ENCODE assay signal across 21 cellular contexts in genomic region chr10:71687077-71687476, GRCh38.
"Had no signal": no experiment of that assay in that cellular context is flagged by ENCODE, and none has a peak within 500 bp of the region (broad histone marks: within the 10 kb centered on the region; RNA-seq: fewer than 3 reads in every experiment).

No MANE protein-coding gene starts in this region.

- H3K4me3 ChIP-seq: heart left ventricle, lower lobe of right lung, mucosa of descending colon, smooth muscle cell, testis had no signal

- H3K4me3 Mint-ChIP-seq: activated naive CD4-positive, alpha-beta T cell treated with anti-CD3 and anti-CD28 coated beads for 36 hours; activated naive CD8-positive, alpha-beta T cell treated with anti-CD3 and anti-CD28 coated beads, Interleukin-2, amount 10 ng/mL, durations not matched to agents 7 days and 5 days; nephron progenitor cell; type B pancreatic cell had no signal

- DNase-seq: activated CD8-positive, alpha-beta memory T cell treated with anti-CD3 and anti-CD28 coated beads, Interleukin-2, amount 50 U/mL, for 48 hours; activated effector memory CD4-positive, alpha-beta T cell treated with Interleukin-2 at 50 U/mL for 16 hours; activated naive CD4-positive, alpha-beta T cell treated with anti-CD3 and anti-CD28 coated beads for 36 hours; activated naive CD8-positive, alpha-beta T cell treated with anti-CD3 and anti-CD28 coated beads, Interleukin-2, amount 10 ng/mL, durations not matched to agents 7 days and 5 days; activated T-cell treated with anti-CD3 and anti-CD28 coated beads, Interleukin-2, amount 50 U/mL, for 48 hours; amniotic stem cell; heart left ventricle; left colon; lower lobe of right lung; mesendoderm; mucosa of descending colon; nephron progenitor cell; occipital lobe; posterior cingulate gyrus; stimulated activated CD4-positive, alpha-beta T cell treated with anti-CD3 and anti-CD28 coated beads, Interleukin-2, amount 100 ng/mL, for 48 hours; stimulated activated naive CD4-positive, alpha-beta T cell; T-helper 9 cell; testis had no signal

- H3K27ac ChIP-seq: lower lobe of right lung, testis had no signal

- H3K27me3 Mint-ChIP-seq: activated naive CD8-positive, alpha-beta T cell treated with anti-CD3 and anti-CD28 coated beads, Interleukin-2, amount 10 ng/mL, durations not matched to agents 7 days and 5 days had no signal

- ATAC-seq: heart left ventricle, lower lobe of right lung, mucosa of descending colon, sciatic nerve had no signal

- H3K4me1 ChIP-seq: lower lobe of right lung, testis had no signal

- H3K36me3 ChIP-seq: heart left ventricle, lower lobe of right lung had no signal

- H3K9me3 ChIP-seq: lower lobe of right lung, mucosa of descending colon, testis had no signal

- H3K27ac Mint-ChIP-seq: activated naive CD4-positive, alpha-beta T cell treated with anti-CD3 and anti-CD28 coated beads for 36 hours; nephron progenitor cell had no signal
